In the genomic region with DNA sequence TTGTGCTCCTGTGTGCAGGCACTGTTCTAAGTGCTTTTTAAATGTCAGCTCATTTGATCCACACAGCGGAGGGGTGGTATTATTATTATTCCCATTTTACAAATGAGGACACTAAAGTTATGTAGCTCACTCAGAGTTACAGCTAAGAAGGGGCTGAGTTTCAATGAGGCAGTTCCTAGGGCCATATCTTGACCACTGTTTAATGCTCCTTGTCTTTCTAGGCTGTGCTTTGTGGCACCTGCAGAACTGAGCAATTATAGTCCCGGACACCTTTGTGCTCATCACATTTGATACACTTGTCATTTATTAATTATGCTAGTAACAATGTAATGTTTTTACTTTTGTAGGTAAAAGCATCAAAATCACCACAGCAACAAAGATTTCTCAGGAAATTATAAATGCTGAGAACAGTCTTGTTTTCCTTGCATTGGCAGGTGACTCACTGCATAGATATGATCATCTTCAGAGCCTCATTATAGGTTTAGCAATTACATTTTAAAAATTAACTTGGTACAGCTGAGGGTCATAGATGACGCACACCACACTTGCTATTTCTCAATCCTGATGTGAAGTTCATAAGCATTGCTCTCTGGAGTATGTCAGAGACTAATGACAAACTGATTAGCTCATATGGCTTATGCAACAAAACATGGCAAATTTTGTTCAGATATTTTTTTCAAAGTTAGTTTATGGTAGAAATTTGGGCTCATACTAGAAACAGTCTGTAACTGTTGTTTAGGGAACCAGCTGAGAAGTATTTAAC, we compare ENCODE assay signal across 10 cellular contexts.
DNase-seq lines count a peak whose midpoint lies in the region; ATAC-seq, FAIRE-seq and TF ChIP-seq lines count a peak whose summit lies in the region.
"Had no signal": no experiment of that assay in that cellular context is flagged by ENCODE, and none has a peak within 500 bp of the region (broad histone marks: within the 10 kb centered on the region; RNA-seq: fewer than 3 reads in every experiment).

No MANE protein-coding gene starts in this region.

- DNase-seq in AG09309 (ENCODE audit: low read depth) (peak; percentile 96), HTR-8/SVneo (ENCODE audit: insufficient read length, low spot score) (peak; percentile 25), body of pancreas (peak in 1 of 4 donors; percentile 23), left lobe of liver (ENCODE audit: low spot score) (no peak)
- DNase-seq: endodermal cell, SHP77 had no signal

- no peaks in the 10 kb centered on the region for H3K4me1 ChIP-seq in body of pancreas

- H3K4me3 ChIP-seq in AG09309 (ENCODE audit: control insufficient read depth, low read depth, low read length) (no peak overlapping the region), body of pancreas (no peak overlapping the region)

- no peak for TF ChIP-seq POLR2A in body of pancreas (IDR thresholded peaks at IDR 0.05)

- WGBS in body of pancreas, 2 donors: 49 to 52% methylated on average over 3 of the region's 3 CpGs

- no peak for FAIRE-seq in HTR-8/SVneo (lab: Jason Lieb, UNC)

- H3K27ac ChIP-seq in body of pancreas: no peak overlapping the region

- no peaks in the 10 kb centered on the region for H3K27me3 ChIP-seq in body of pancreas

- no peaks in the 10 kb centered on the region for H3K9me3 ChIP-seq in body of pancreas

- intact Hi-C loops in body of pancreas (cut with DNase I): no loop called here

- ATAC-seq in body of pancreas: peak; percentile 78
- ATAC-seq in left lobe of liver: peak; percentile 89
- ATAC-seq in HG03039 (IDR thresholded peaks at IDR 0.05; ENCODE audit: unreplicated experiment): no peak
- ATAC-seq in GM21786 (IDR thresholded peaks at IDR 0.05; ENCODE audit: unreplicated experiment): no peak
- ATAC-seq in activated CD4-positive, CD25-positive, alpha-beta regulatory T cell treated with anti-CD3 and anti-CD28 coated beads, Interleukin-2, amount 50 U/mL, for 24 hours: no peak
- ATAC-seq in GM18502 (IDR thresholded peaks at IDR 0.05; ENCODE audit: poor library complexity, unreplicated experiment): no peak

- TF ChIP-seq CTCF in AG09309 (IDR thresholded peaks at IDR 0.05; ENCODE audit: control insufficient read depth, insufficient read depth, low read depth, low read length, missing control alignments): no peak
- no peak for TF ChIP-seq CTCF in body of pancreas (IDR thresholded peaks at IDR 0.05)

- H3K36me3 ChIP-seq in body of pancreas (replicated peaks in 1 of 2; ENCODE audit: insufficient read depth in 1 of 2, low read depth in 2 of 2): no peaks in the 10 kb centered on the region

Comparison
In these comparisons a context has a peak if more than half of its experiments do, and no peak if none do; other contexts are left out.
1. ATAC-seq: peak in body of pancreas (single experiment) and left lobe of liver (single experiment); none in HG03039 (single experiment), GM21786 (single experiment), activated CD4-positive, CD25-positive, alpha-beta regulatory T cell treated with anti-CD3 and anti-CD28 coated beads, Interleukin-2, amount 50 U/mL, for 24 hours (0 of 2) and GM18502 (single experiment).